In genomic region chr10:131694168-131694962, GRCh38 we compare ENCODE assay signal across 19 cellular contexts.
DNase-seq lines count a peak whose midpoint lies in the region; ATAC-seq and TF ChIP-seq lines count a peak whose summit lies in the region.
"Had no signal": no experiment of that assay in that cellular context is flagged by ENCODE, and none has a peak within 500 bp of the region (broad histone marks: within the 10 kb centered on the region; RNA-seq: fewer than 3 reads in every experiment).

No MANE protein-coding gene starts in this region.

- peak; percentile 7 for DNase-seq in activated CD8-positive, alpha-beta memory T cell treated with anti-CD3 and anti-CD28 coated beads, Interleukin-2, amount 50 U/mL, for 48 hours
- DNase-seq in activated CD8-positive, alpha-beta memory T cell treated with anti-CD3 and anti-CD28 coated beads for 24 hours = no peak
- DNase-seq in coronary artery (ENCODE audit: low spot score) (peak; percentile 59), osteocyte (ENCODE audit: extremely low spot score, unreplicated experiment) (peak; percentile 51), ureter (ENCODE audit: low spot score) (peak; percentile 32), iPS-NIHi11 (ENCODE audit: low spot score) (no peak)
- DNase-seq in activated T-cell treated with anti-CD3 and anti-CD28 coated beads, Interleukin-2, amount 50 U/mL, for 4 hours = no peak
- DNase-seq: GM23248, KBM-7, MM.1S, NCI-H1048, NCI-H1436, NCI-H2029, NCI-H2227 treated with DMSO at 0.1 percent for 48 hours, NCI-H510A treated with DMSO at 0.1 percent for 48 hours, NCI-H748 treated with DMSO at 0.1 percent for 48 hours had no signal

- no peaks in the 10 kb centered on the region for H3K27me3 Mint-ChIP-seq in osteocyte (ENCODE audit: unreplicated experiment)
- H3K27me3 Mint-ChIP-seq in activated T-cell treated with anti-CD3 and anti-CD28 coated beads, Interleukin-2, amount 50 U/mL, for 4 hours (ENCODE audit: low read depth) = peaks cover 7% of the 10 kb centered on the region

- ATAC-seq in activated T-cell treated with anti-CD3 and anti-CD28 coated beads, Interleukin-2, amount 50 U/mL, for 4 hours = no peak

- peaks cover 26% of the 10 kb centered on the region for H3K9me3 Mint-ChIP-seq in osteocyte (ENCODE audit: unreplicated experiment)
- no peaks in the 10 kb centered on the region for H3K9me3 Mint-ChIP-seq in activated T-cell treated with anti-CD3 and anti-CD28 coated beads, Interleukin-2, amount 50 U/mL, for 4 hours

- H3K4me3 ChIP-seq in coronary artery = no peak overlapping the region
- H3K4me3 ChIP-seq: GM23248, HAP-1 had no signal

- no peak overlapping the region for H3K27ac ChIP-seq in coronary artery
- H3K27ac ChIP-seq: C4-2B, GM23248, HL-60 had no signal

- H3K36me3 Mint-ChIP-seq in osteocyte (ENCODE audit: unreplicated experiment) = peaks cover 4% of the 10 kb centered on the region
- H3K36me3 Mint-ChIP-seq in activated T-cell treated with anti-CD3 and anti-CD28 coated beads, Interleukin-2, amount 50 U/mL, for 4 hours (ENCODE audit: insufficient read depth) = no peaks in the 10 kb centered on the region

- no peak for TF ChIP-seq CTCF in coronary artery (IDR thresholded peaks at IDR 0.05)
- TF ChIP-seq CTCF in osteocyte (IDR thresholded peaks at IDR 0.05) = no peak

- no peaks in the 10 kb centered on the region for H3K4me1 Mint-ChIP-seq in osteocyte (ENCODE audit: unreplicated experiment)
- H3K4me1 Mint-ChIP-seq in activated T-cell treated with anti-CD3 and anti-CD28 coated beads, Interleukin-2, amount 50 U/mL, for 4 hours (ENCODE audit: low read depth) = no peaks in the 10 kb centered on the region

- H3K27ac Mint-ChIP-seq in osteocyte (ENCODE audit: unreplicated experiment) = no peak overlapping the region

- no peak overlapping the region for H3K4me3 Mint-ChIP-seq in osteocyte (ENCODE audit: unreplicated experiment)
- H3K4me3 Mint-ChIP-seq in activated T-cell treated with anti-CD3 and anti-CD28 coated beads, Interleukin-2, amount 50 U/mL, for 4 hours = no peak overlapping the region

Comparison
In these comparisons a context has a peak if more than half of its experiments do, and no peak if none do; other contexts are left out.
1. DNase-seq: peak in activated CD8-positive, alpha-beta memory T cell treated with anti-CD3 and anti-CD28 coated beads, Interleukin-2, amount 50 U/mL, for 48 hours (single experiment), coronary artery (single experiment), osteocyte (single experiment) and ureter (single experiment); none in activated CD8-positive, alpha-beta memory T cell treated with anti-CD3 and anti-CD28 coated beads for 24 hours (single experiment), activated T-cell treated with anti-CD3 and anti-CD28 coated beads, Interleukin-2, amount 50 U/mL, for 4 hours (single experiment) and iPS-NIHi11 (single experiment).